Comparison of ENCODE assay signal across 9 cellular contexts in the genomic region with DNA sequence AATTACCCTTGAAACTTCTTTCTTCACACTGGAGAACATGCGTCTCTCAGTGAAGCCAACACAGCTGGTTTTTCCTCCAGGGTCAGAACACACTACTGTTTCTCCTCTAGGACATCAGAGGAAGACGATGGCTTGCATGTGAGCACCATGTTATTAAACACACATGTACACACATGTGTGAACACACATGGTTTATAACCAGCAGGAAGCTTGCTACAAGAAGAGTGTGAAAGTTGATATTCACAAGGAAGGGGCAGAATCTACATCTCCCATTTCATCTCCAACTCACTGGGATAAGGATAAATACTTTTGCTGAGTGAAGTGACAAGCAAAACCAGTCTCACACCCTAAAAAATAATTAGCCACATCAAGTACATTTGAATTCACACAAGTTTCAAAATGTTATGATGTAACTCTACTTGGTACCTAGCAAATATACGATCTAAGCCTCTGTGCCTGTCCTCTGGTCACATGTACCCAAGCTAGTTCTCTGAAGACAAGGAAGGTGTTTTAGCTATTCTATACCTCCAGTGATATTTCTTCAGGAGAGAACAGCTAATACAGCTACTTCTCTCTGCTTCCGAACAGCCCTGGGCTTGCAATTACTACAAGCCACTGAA.
A peak's percentile ranks its signal among the peaks of the same experiment; 100 is the strongest.
DNase-seq lines count a peak whose midpoint lies in the region; ATAC-seq and TF ChIP-seq lines count a peak whose summit lies in the region.
"Had no signal": no experiment of that assay in that cellular context is flagged by ENCODE, and none has a peak within 500 bp of the region (broad histone marks: within the 10 kb centered on the region; RNA-seq: fewer than 3 reads in every experiment).

No MANE protein-coding gene starts in this region.

- no peaks in the 10 kb centered on the region for H4K20me1 ChIP-seq in MM.1S (ENCODE audit: insufficient read depth, low read length)

- ATAC-seq in lung (ENCODE audit: insufficient read depth, low FRiP score) (no peak), natural killer cell (no peak)

- H3K27ac ChIP-seq in MM.1S (ENCODE audit: low read length) (peak overlapping the region; percentile 81; the same call in 1 of the 2 replicates), lung (ENCODE audit: low read depth in 1 of 2, low read length in 1 of 2) (peak overlapping the region; percentile 54 to 88), tibial artery (peak overlapping the region; percentile 76 to 77)

- H3K27me3 ChIP-seq in MM.1S (replicated peaks; ENCODE audit: insufficient read depth, low read length) (no peaks in the 10 kb centered on the region), lung (ENCODE audit: control insufficient read depth, insufficient read depth) (no peaks in the 10 kb centered on the region), tibial artery (no peaks in the 10 kb centered on the region)

- DNase-seq in MM.1S (no peak), MCF 10A (ENCODE audit: unreplicated experiment) (no peak), lung (ENCODE audit: low spot score) (no peak), tibial artery (no peak), D341Med (ENCODE audit: low spot score) (no peak), natural killer cell (no peak), GM20000 (ENCODE audit: low spot score) (no peak)
- DNase-seq: activated naive CD4-positive, alpha-beta T cell treated with Interleukin-2 at 50 U/mL for 16 hours; NCI-H1930 had no signal

- H3K9me3 ChIP-seq in MM.1S (replicated peaks; ENCODE audit: insufficient read depth, low read length) (no peaks in the 10 kb centered on the region), lung (ENCODE audit: control insufficient read depth in 2 of 2, insufficient read depth in 1 of 2, low read length in 1 of 2) (no peaks in the 10 kb centered on the region), tibial artery (no peaks in the 10 kb centered on the region)

- no peaks in the 10 kb centered on the region for H3K79me2 ChIP-seq in MM.1S (ENCODE audit: low read length)

- H3K4me2 ChIP-seq in MM.1S (ENCODE audit: low read depth, low read length): peak overlapping the region; percentile 66

- POLR2A ChIA-PET in MCF 10A (lab: Yijun Ruan, JAX): interaction anchor here (0.6 to 8.6 kb wide), 16 partner anchors 8 to 203 kb away, joined by 3 to 119 read pairs (median 4); no protein-coding TSS in a partner anchor

- no peak overlapping the region for H2AFZ ChIP-seq in MM.1S (ENCODE audit: low read length)

- intact Hi-C loops in MCF 10A (cut with micrococcal nuclease): no loop called here
- intact Hi-C loops in tibial artery (cut with DNase I; ENCODE audit: low total_unique reads): no loop called here
- intact Hi-C loops in natural killer cell (cut with micrococcal nuclease): no loop called here

- no peaks in the 10 kb centered on the region for H3K9me2 ChIP-seq in MM.1S (replicated peaks; ENCODE audit: insufficient read depth, low read length)

- CTCF ChIA-PET in MCF 10A (lab: Yijun Ruan, JAX): interaction anchor here (0.6 to 3.3 kb wide), 11 partner anchors 8 to 254 kb away, joined by 3 to 30 read pairs (median 5); no protein-coding TSS in a partner anchor

- H3K4me1 Mint-ChIP-seq in MCF 10A (ENCODE audit: insufficient read depth, unreplicated experiment) (peaks cover 50% of the 10 kb centered on the region), natural killer cell (peaks cover 24 to 35% of the 10 kb centered on the region in 2 donors)

- TF ChIP-seq CTCF in MM.1S (IDR thresholded peaks at IDR 0.05; ENCODE audit: low read length) (no peak), MCF 10A (IDR thresholded peaks at IDR 0.05; ENCODE audit: unreplicated experiment) (no peak), lung (IDR thresholded peaks at IDR 0.05; ENCODE audit: control extremely low read depth, extremely low read depth) (no peak), tibial artery (IDR thresholded peaks at IDR 0.05) (no peak), natural killer cell (IDR thresholded peaks at IDR 0.05) (no peak), GM20000 (IDR thresholded peaks at IDR 0.05; ENCODE audit: extremely low read depth, missing control alignments) (no peak)

- H3K4me3 Mint-ChIP-seq in MCF 10A (ENCODE audit: unreplicated experiment) (peak overlapping the region; percentile 57), natural killer cell (no peak overlapping the region)

- WGBS in lung, 2 donors: 79 to 84% methylated on average over 4 of the region's 4 CpGs

- peak overlapping the region; percentile 78 for H3K27ac Mint-ChIP-seq in MCF 10A (ENCODE audit: low read depth, unreplicated experiment)
- H3K27ac Mint-ChIP-seq in natural killer cell: peak overlapping the region in 1 of 2 donors; percentile 10

- H3K9me3 Mint-ChIP-seq in MCF 10A (ENCODE audit: unreplicated experiment) (no peaks in the 10 kb centered on the region), natural killer cell (no peaks in the 10 kb centered on the region)

- H3K4me1 ChIP-seq in MM.1S (ENCODE audit: low read length): peaks cover 62% of the 10 kb centered on the region
- H3K4me1 ChIP-seq in lung (ENCODE audit: control insufficient read depth in 2 of 2, insufficient read depth in 2 of 2, low read length in 2 of 2): peaks cover 7 to 11% of the 10 kb centered on the region in 2 donors
- H3K4me1 ChIP-seq in tibial artery: peaks cover 0 to 44% (median 26%) of the 10 kb centered on the region in 4 donors

- H3K36me3 Mint-ChIP-seq in MCF 10A (ENCODE audit: insufficient read depth, unreplicated experiment): no peaks in the 10 kb centered on the region
- H3K36me3 Mint-ChIP-seq in natural killer cell: no peaks in the 10 kb centered on the region

- H3F3A ChIP-seq in MM.1S (ENCODE audit: insufficient read depth, low read length): peaks cover 42% of the 10 kb centered on the region

- BruUV-seq in MCF 10A (replicated peaks; lab: Mats Ljungman, UMichigan): no TSS peak

- H3K9ac ChIP-seq in MM.1S (ENCODE audit: low read length): peak overlapping the region; percentile 40; the same call in 1 of the 2 replicates

- H3K27me3 Mint-ChIP-seq in MCF 10A (ENCODE audit: insufficient read depth, unreplicated experiment): no peaks in the 10 kb centered on the region
- no peaks in the 10 kb centered on the region for H3K27me3 Mint-ChIP-seq in natural killer cell (ENCODE audit: low read depth in 2 of 2)

- H3K4me3 ChIP-seq in MM.1S (ENCODE audit: low read length) (no peak overlapping the region), lung (no peak overlapping the region), tibial artery (no peak overlapping the region)

- H3K36me3 ChIP-seq in MM.1S (replicated peaks; ENCODE audit: insufficient read depth, low read length): no peaks in the 10 kb centered on the region
- no peaks in the 10 kb centered on the region for H3K36me3 ChIP-seq in lung (ENCODE audit: control insufficient read depth in 2 of 2, insufficient read depth in 2 of 2, low read length in 2 of 2)
- H3K36me3 ChIP-seq in tibial artery: no peaks in the 10 kb centered on the region
